In the genomic region with DNA sequence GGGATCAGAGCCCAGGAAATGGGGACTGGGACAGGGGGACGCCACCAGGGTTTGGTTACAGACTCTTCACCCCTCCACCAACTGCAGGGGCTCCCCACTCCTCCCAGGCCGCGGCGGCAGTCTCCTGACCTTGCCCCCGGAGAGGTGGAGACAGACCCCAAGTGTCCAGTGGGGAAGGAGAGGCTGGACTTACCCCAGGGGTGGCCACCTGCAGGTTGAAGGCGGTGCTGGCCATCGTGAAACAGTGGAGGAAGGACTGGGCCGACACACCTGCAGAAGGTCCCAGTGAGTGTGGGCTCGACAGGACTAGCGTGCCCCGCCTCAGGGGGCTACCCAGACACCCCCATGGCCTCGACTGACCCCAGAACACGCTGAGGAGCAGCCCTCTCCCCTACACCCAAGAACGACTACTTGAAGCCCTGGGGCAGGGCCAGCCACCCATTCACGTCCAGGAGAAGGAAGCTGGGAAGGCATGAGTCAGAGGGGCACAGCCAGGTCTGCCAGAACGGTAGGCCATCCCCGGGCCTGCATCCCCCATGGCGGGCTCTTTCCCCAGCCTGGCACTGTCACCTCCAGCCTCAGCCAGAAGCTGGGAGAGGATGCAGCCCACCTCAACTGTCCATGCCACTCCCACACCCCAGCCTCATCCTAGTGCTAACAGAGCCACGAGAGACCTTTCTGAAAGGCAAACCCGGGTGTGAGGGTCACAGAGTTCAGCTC, we compare ENCODE assay signal across 1 cellular context.
A peak's percentile ranks its signal among the peaks of the same experiment; 100 is the strongest.
TF ChIP-seq lines count a peak whose summit lies in the region.

No MANE protein-coding gene starts in this region.

TF ChIP-seq in A549, 52 proteins besides CTCF, POLR2A, EP300 and RAD21 (continued from another document):
- TF ChIP-seq, protein P1, sequence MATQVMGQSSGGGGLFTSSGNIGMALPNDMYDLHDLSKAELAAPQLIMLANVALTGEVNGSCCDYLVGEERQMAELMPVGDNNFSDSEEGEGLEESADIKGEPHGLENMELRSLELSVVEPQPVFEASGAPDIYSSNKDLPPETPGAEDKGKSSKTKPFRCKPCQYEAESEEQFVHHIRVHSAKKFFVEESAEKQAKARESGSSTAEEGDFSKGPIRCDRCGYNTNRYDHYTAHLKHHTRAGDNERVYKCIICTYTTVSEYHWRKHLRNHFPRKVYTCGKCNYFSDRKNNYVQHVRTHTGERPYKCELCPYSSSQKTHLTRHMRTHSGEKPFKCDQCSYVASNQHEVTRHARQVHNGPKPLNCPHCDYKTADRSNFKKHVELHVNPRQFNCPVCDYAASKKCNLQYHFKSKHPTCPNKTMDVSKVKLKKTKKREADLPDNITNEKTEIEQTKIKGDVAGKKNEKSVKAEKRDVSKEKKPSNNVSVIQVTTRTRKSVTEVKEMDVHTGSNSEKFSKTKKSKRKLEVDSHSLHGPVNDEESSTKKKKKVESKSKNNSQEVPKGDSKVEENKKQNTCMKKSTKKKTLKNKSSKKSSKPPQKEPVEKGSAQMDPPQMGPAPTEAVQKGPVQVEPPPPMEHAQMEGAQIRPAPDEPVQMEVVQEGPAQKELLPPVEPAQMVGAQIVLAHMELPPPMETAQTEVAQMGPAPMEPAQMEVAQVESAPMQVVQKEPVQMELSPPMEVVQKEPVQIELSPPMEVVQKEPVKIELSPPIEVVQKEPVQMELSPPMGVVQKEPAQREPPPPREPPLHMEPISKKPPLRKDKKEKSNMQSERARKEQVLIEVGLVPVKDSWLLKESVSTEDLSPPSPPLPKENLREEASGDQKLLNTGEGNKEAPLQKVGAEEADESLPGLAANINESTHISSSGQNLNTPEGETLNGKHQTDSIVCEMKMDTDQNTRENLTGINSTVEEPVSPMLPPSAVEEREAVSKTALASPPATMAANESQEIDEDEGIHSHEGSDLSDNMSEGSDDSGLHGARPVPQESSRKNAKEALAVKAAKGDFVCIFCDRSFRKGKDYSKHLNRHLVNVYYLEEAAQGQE (IDR thresholded peaks at IDR 0.05), result no peak
- TF ChIP-seq, protein P2, sequence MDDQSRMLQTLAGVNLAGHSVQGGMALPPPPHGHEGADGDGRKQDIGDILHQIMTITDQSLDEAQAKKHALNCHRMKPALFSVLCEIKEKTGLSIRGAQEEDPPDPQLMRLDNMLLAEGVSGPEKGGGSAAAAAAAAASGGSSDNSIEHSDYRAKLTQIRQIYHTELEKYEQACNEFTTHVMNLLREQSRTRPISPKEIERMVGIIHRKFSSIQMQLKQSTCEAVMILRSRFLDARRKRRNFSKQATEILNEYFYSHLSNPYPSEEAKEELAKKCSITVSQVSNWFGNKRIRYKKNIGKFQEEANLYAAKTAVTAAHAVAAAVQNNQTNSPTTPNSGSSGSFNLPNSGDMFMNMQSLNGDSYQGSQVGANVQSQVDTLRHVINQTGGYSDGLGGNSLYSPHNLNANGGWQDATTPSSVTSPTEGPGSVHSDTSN (IDR thresholded peaks at IDR 0.05), result peak; percentile 37; the same call in 1 of the 2 replicates
- TF ChIP-seq MYC (IDR thresholded peaks at IDR 0.05; ENCODE audit: borderline replicate concordance, low read length), result no peak
